In genomic region chr18:21743166-21743831, GRCh38 we compare ENCODE assay signal across 12 cellular contexts. TPM values are rescaled to one million over a fixed set of nuclear protein-coding genes. Genes with fewer than 3 reads are reported as not detected.
DNase-seq lines count a peak whose midpoint lies in the region; ATAC-seq lines count a peak whose summit lies in the region.
"Had no signal": no experiment of that assay in that cellular context is flagged by ENCODE, and none has a peak within 500 bp of the region (broad histone marks: within the 10 kb centered on the region; RNA-seq: fewer than 3 reads in every experiment).

No MANE protein-coding gene starts in this region.

- no peak overlapping the region for H4K91ac ChIP-seq in trophoblast cell (ENCODE audit: low read depth, low read length)

- peak; percentile 17 for DNase-seq in activated CD4-positive, alpha-beta T cell treated with anti-CD3 and anti-CD28 coated beads, Interleukin-2, amount 10 ng/mL, durations not matched to agents 7 days and 5 days
- no peak for DNase-seq in activated CD4-positive, alpha-beta T cell treated with anti-CD3 and anti-CD28 coated beads for 48 hours
- DNase-seq in NT2/D1 (ENCODE audit: low read depth, low spot score) (no peak), trophoblast cell (no peak), dedifferentiated amniotic fluid mesenchymal stem cell (ENCODE audit: extremely low spot score) (no peak)
- peak; percentile 16 for DNase-seq in central memory CD4-positive, alpha-beta T cell
- no peak for DNase-seq in stimulated activated naive CD4-positive, alpha-beta T cell treated with Interleukin-2 at 50 U/mL for 16 hours (lab: John Stamatoyannopoulos, UW)
- DNase-seq: cortex of kidney; NCI-H2171; stimulated activated CD4-positive, alpha-beta T cell treated with anti-CD3 and anti-CD28 coated beads, Interleukin-1b, Interleukin-23, amount 100 ng/mL, for 48 hours had no signal

- peak overlapping the region; percentile 79 for H3K27ac Mint-ChIP-seq in activated CD4-positive, alpha-beta T cell treated with anti-CD3 and anti-CD28 coated beads, Interleukin-2, amount 10 ng/mL, durations not matched to agents 7 days and 5 days

- H3K4me3 ChIP-seq in NT2/D1 (ENCODE audit: insufficient read length, low read depth) (peak overlapping the region; percentile 19), trophoblast cell (ENCODE audit: low read depth, low read length) (no peak overlapping the region)

- H3K9ac ChIP-seq in NT2/D1 (ENCODE audit: insufficient read length, low read depth) (no peak overlapping the region), trophoblast cell (ENCODE audit: low read length) (no peak overlapping the region)

- no peak overlapping the region for H2BK5ac ChIP-seq in trophoblast cell (ENCODE audit: low read depth, low read length, poor library complexity)

- peaks cover 6% of the 10 kb centered on the region for H3K27me3 Mint-ChIP-seq in activated CD4-positive, alpha-beta T cell treated with anti-CD3 and anti-CD28 coated beads, Interleukin-2, amount 10 ng/mL, durations not matched to agents 7 days and 5 days

- no peaks in the 10 kb centered on the region for H3K27me3 ChIP-seq in NT2/D1 (ENCODE audit: insufficient read depth, insufficient read length)
- no peaks in the 10 kb centered on the region for H3K27me3 ChIP-seq in trophoblast cell (ENCODE audit: insufficient read depth, low read length)
- H3K27me3 ChIP-seq: tibial nerve had no signal

- no peak overlapping the region for H2BK120ac ChIP-seq in trophoblast cell (ENCODE audit: insufficient read depth, low read length, poor library complexity)

- no peak overlapping the region for H2AK5ac ChIP-seq in trophoblast cell (ENCODE audit: low read length)

- POLR2A ChIA-PET in activated CD4-positive, alpha-beta T cell treated with anti-CD3 and anti-CD28 coated beads, Interleukin-2, amount 10 ng/mL, durations not matched to agents 7 days and 5 days (lab: Charles Lee): no interaction called here

- H3K79me1 ChIP-seq in trophoblast cell (ENCODE audit: low read length): peaks cover 6% of the 10 kb centered on the region

- peaks cover 9% of the 10 kb centered on the region for H3K79me2 ChIP-seq in trophoblast cell (ENCODE audit: control insufficient read depth, insufficient read depth, low read length, poor library complexity)

- H3K14ac ChIP-seq in trophoblast cell (ENCODE audit: low read length): no peak overlapping the region

- no peak overlapping the region for H3K27ac ChIP-seq in trophoblast cell (ENCODE audit: low read depth, low read length)
- H3K27ac ChIP-seq: tibial nerve had no signal

- no peak overlapping the region for H2AFZ ChIP-seq in trophoblast cell (ENCODE audit: insufficient read depth, low read length, poor library complexity)

- H3K23ac ChIP-seq in trophoblast cell (ENCODE audit: low read length): no peak overlapping the region

- H2BK12ac ChIP-seq in trophoblast cell (ENCODE audit: low read length): no peak overlapping the region

- peaks cover 15% of the 10 kb centered on the region for H3K36me3 Mint-ChIP-seq in activated CD4-positive, alpha-beta T cell treated with anti-CD3 and anti-CD28 coated beads, Interleukin-2, amount 10 ng/mL, durations not matched to agents 7 days and 5 days (ENCODE audit: low read depth)

- H3K4me1 Mint-ChIP-seq in activated CD4-positive, alpha-beta T cell treated with anti-CD3 and anti-CD28 coated beads, Interleukin-2, amount 10 ng/mL, durations not matched to agents 7 days and 5 days: peaks cover 67% of the 10 kb centered on the region

- no peak for ATAC-seq in GM19351 (IDR thresholded peaks at IDR 0.05; ENCODE audit: unreplicated experiment)

- H4K12ac ChIP-seq in trophoblast cell (ENCODE audit: low read depth, low read length): no peak overlapping the region

- H3K4me1 ChIP-seq in NT2/D1 (ENCODE audit: insufficient read depth, insufficient read length) (peaks cover 3% of the 10 kb centered on the region), trophoblast cell (ENCODE audit: control insufficient read depth in 1 of 2, insufficient read depth in 2 of 2, low read length in 2 of 2) (peaks cover 0 to 4% of the 10 kb centered on the region in 2 experiments)

- peak overlapping the region; percentile 72 for H3K4me3 Mint-ChIP-seq in activated CD4-positive, alpha-beta T cell treated with anti-CD3 and anti-CD28 coated beads, Interleukin-2, amount 10 ng/mL, durations not matched to agents 7 days and 5 days

- peak overlapping the region; percentile 32 for H3K4me2 ChIP-seq in trophoblast cell (ENCODE audit: low read length)

- no peak overlapping the region for H4K8ac ChIP-seq in trophoblast cell (ENCODE audit: low read depth, low read length)

- CTCF ChIA-PET in activated CD4-positive, alpha-beta T cell treated with anti-CD3 and anti-CD28 coated beads, Interleukin-2, amount 10 ng/mL, durations not matched to agents 7 days and 5 days (lab: Charles Lee): interaction anchor here (0.5 to 1.3 kb wide), 2 partner anchors 42 to 131 kb away, joined by 3 read pairs; no protein-coding TSS in a partner anchor

- no peak overlapping the region for H3K18ac ChIP-seq in trophoblast cell (ENCODE audit: low read length)

- H3K4ac ChIP-seq in trophoblast cell (ENCODE audit: low read depth, low read length): no peak overlapping the region

- H3K9me3 Mint-ChIP-seq in activated CD4-positive, alpha-beta T cell treated with anti-CD3 and anti-CD28 coated beads, Interleukin-2, amount 10 ng/mL, durations not matched to agents 7 days and 5 days: no peaks in the 10 kb centered on the region

- WGBS in trophoblast cell (ENCODE audit: extremely low coverage, insufficient coverage, insufficient read length): no CpG with 5 or more reads among the region's 7 CpGs

- H3K9me3 ChIP-seq in NT2/D1 (ENCODE audit: insufficient read depth, low read length) (no peaks in the 10 kb centered on the region), trophoblast cell (ENCODE audit: insufficient read depth, low read depth, low read length) (peaks cover 2% of the 10 kb centered on the region)
- H3K9me3 ChIP-seq: tibial nerve had no signal

- H3K36me3 ChIP-seq in NT2/D1 (ENCODE audit: insufficient read depth, insufficient read length, low read length) (no peaks in the 10 kb centered on the region), trophoblast cell (ENCODE audit: control insufficient read depth in 1 of 2, insufficient read depth in 2 of 2, low read length in 2 of 2) (no peaks in the 10 kb centered on the region)
- H3K36me3 ChIP-seq: tibial nerve had no signal

RNA-seq across cellular contexts. Expression of gene MIB1, which starts 2.7 kb away (rescaled TPM):
- 10 to 100 TPM; 36.7 to 37.3 TPM for total RNA-seq in activated CD4-positive, alpha-beta T cell treated with anti-CD3 and anti-CD28 coated beads, Interleukin-2, amount 10 ng/mL, durations not matched to agents 7 days and 5 days
- 16.5 and 17.5 TPM in 2 replicates for polyA plus RNA-seq in trophoblast cell (2013)

RNA-seq across cellular contexts. Expression of gene ABHD3, which starts 38.7 kb away (rescaled TPM):
- total RNA-seq in activated CD4-positive, alpha-beta T cell treated with anti-CD3 and anti-CD28 coated beads, Interleukin-2, amount 10 ng/mL, durations not matched to agents 7 days and 5 days: 10 to 100 TPM; 53.4 to 57.6 TPM
- 11.7 and 12.6 TPM in 2 replicates for polyA plus RNA-seq in trophoblast cell (2013)

Comparison
In these comparisons a context has a peak if more than half of its experiments do, and no peak if none do; other contexts are left out.
1. DNase-seq: peak in activated CD4-positive, alpha-beta T cell treated with anti-CD3 and anti-CD28 coated beads, Interleukin-2, amount 10 ng/mL, durations not matched to agents 7 days and 5 days (single experiment) and central memory CD4-positive, alpha-beta T cell (single experiment); none in activated CD4-positive, alpha-beta T cell treated with anti-CD3 and anti-CD28 coated beads for 48 hours (single experiment), NT2/D1 (single experiment), trophoblast cell (0 of 2), stimulated activated naive CD4-positive, alpha-beta T cell treated with Interleukin-2 at 50 U/mL for 16 hours (single experiment) and dedifferentiated amniotic fluid mesenchymal stem cell (single experiment).